Comparison of ENCODE assay signal across 26 cellular contexts in the genomic region with DNA sequence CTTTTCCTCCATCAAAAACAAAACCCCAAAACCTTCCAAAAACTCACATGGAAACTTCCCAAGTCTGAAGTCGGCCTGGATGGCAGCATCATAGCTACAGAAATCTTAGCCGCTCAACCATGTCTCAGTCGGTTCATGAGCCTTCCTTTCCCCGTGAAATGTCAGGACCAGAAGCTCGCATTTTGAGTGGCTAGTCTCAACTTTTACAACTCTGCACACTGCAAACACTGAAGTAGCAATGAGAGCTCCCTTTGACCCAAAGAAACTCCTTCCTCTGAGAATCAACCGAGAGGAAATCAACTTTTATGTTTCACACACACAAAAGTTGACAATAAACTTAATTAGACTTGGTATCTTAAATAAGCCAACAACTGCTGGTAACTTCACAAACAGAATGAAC. TPM values are rescaled to one million over a fixed set of nuclear protein-coding genes. Genes with fewer than 3 reads are reported as not detected.
"Had no signal": no experiment of that assay in that cellular context is flagged by ENCODE, and none has a peak within 500 bp of the region (broad histone marks: within the 10 kb centered on the region; RNA-seq: fewer than 3 reads in every experiment).

No MANE protein-coding gene starts in this region.

- H3K9me3 Mint-ChIP-seq: immature natural killer cell; stimulated activated effector memory CD8-positive, alpha-beta T cell treated with anti-CD3 and anti-CD28 coated beads, Interleukin-12 subunit alpha, Interleukin-12 subunit beta, amount 100 ng/mL, for 72 hours had no signal

- ATAC-seq: left ventricle myocardium superior; lower lobe of right lung; naive thymus-derived CD4-positive, alpha-beta T cell; stimulated activated effector memory CD8-positive, alpha-beta T cell treated with anti-CD3 and anti-CD28 coated beads, Interleukin-12 subunit alpha, Interleukin-12 subunit beta, amount 100 ng/mL, for 72 hours had no signal

- H3K27ac Mint-ChIP-seq: immature natural killer cell; naive thymus-derived CD4-positive, alpha-beta T cell; nephron; stimulated activated effector memory CD8-positive, alpha-beta T cell treated with anti-CD3 and anti-CD28 coated beads, Interleukin-12 subunit alpha, Interleukin-12 subunit beta, amount 100 ng/mL, for 72 hours had no signal

- FAIRE-seq: frontal cortex, urothelium cell line had no signal

- H3K4me1 Mint-ChIP-seq: nephron; stimulated activated effector memory CD8-positive, alpha-beta T cell treated with anti-CD3 and anti-CD28 coated beads, Interleukin-12 subunit alpha, Interleukin-12 subunit beta, amount 100 ng/mL, for 72 hours had no signal

- H3K36me3 ChIP-seq: cardiac muscle cell, lower lobe of right lung, ovary, prostate gland, right atrium auricular region, sigmoid colon, thyroid gland, upper lobe of left lung had no signal

- H3K27ac ChIP-seq: cardiac muscle cell, dorsolateral prefrontal cortex, lower lobe of right lung, ovary, prostate gland, right atrium auricular region, sigmoid colon, stomach, thyroid gland, upper lobe of left lung had no signal

- DNase-seq: dorsolateral prefrontal cortex; effector CD4-positive, alpha-beta T cell; hippocampal formation; immature natural killer cell; islet precursor cell; kidney glomerular epithelial cell; left ventricle myocardium superior; lower lobe of right lung; naive thymus-derived CD4-positive, alpha-beta T cell; nucleus accumbens; ovary; sigmoid colon; stimulated activated CD4-positive, alpha-beta T cell treated with anti-CD3 and anti-CD28 coated beads, Interleukin-2, amount 100 ng/mL, for 24 hours; stimulated activated CD4-positive, alpha-beta T cell treated with anti-CD3 and anti-CD28 coated beads, Interleukin-4, amount 100 ng/mL, for 24 hours; stimulated activated naive CD4-positive, alpha-beta T cell treated with Interleukin-2 at 50 U/mL for 16 hours; stomach; thyroid gland; upper lobe of left lung had no signal

- H3K4me3 Mint-ChIP-seq: immature natural killer cell; naive thymus-derived CD4-positive, alpha-beta T cell; nephron; stimulated activated effector memory CD8-positive, alpha-beta T cell treated with anti-CD3 and anti-CD28 coated beads, Interleukin-12 subunit alpha, Interleukin-12 subunit beta, amount 100 ng/mL, for 72 hours had no signal

- H3K9me3 ChIP-seq: lower lobe of right lung, ovary, prostate gland, right atrium auricular region, sigmoid colon, stomach, thyroid gland, upper lobe of left lung had no signal

- H3K36me3 Mint-ChIP-seq: immature natural killer cell; naive thymus-derived CD4-positive, alpha-beta T cell; stimulated activated effector memory CD8-positive, alpha-beta T cell treated with anti-CD3 and anti-CD28 coated beads, Interleukin-12 subunit alpha, Interleukin-12 subunit beta, amount 100 ng/mL, for 72 hours had no signal

- H3K4me1 ChIP-seq: prostate gland had no signal

- H3K4me3 ChIP-seq: cardiac muscle cell, dorsolateral prefrontal cortex, lower lobe of right lung, ovary, prostate gland, right atrium auricular region, sigmoid colon, stomach, thyroid gland, upper lobe of left lung had no signal

- H3K27me3 ChIP-seq: cardiac muscle cell, ovary, thyroid gland, upper lobe of left lung had no signal

RNA-seq across cellular contexts. Expression of a gene that starts 37.6 kb away (rescaled TPM):
- total RNA-seq: left ventricle myocardium superior, mesenteric fat pad had no signal
